ENCODE assay signal across 8 cellular contexts in the genomic region with DNA sequence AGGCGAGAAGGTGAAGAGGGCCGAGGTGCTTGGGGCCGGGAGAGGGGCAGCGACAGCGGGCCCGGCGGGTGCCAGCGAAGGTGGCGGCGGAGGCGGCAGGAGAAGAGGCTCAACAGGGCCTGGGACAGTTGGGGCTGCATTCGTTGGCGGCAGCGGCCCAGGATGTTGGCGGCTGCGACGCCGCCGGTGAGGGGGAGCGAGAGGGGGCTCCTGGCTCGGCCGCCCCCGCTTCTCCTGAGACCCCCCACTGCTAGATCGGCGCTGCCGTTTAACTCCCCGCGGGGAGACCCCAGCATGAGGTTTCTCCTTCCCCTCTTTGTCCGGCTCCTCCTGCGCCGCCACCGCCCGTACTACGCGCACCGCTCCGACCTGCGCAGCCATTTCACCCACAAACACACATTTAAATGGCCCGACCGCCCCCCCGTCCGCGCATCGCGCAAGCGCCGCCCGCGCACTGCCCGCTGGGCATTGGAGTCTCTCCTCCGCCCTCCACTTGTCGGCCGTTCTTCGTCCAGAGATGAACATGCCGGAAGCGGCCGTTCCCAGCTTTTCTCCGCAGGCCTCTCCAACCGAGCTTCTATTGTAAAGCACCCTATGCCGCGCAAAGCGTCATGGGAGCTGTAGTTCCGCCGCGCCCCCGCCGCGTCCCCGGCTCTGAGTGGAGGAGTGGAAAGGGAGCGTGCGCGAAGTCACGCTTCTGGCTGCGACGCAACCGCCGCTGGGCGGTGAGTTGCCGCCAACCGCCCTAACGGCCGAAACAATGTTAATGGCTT. TPM values are rescaled to one million over a fixed set of nuclear protein-coding genes. Genes with fewer than 3 reads are reported as not detected.
A peak's percentile ranks its signal among the peaks of the same experiment; 100 is the strongest.
DNase-seq lines count a peak whose midpoint lies in the region; ATAC-seq and TF ChIP-seq lines count a peak whose summit lies in the region.

RSBN1 (minus strand) TSS at position 589 of the 773 bp plus-strand sequence; CDS start at position 525, 64 bp downstream.

- no peaks in the 10 kb centered on the region for H3K9me1 ChIP-seq in IMR-90 (ENCODE audit: insufficient read depth, low read length)

- in situ Hi-C loops in IMR-90 (cut with MboI; ENCODE audit: low sequenced_read_pairs): no loop called here

- H3K4me3 ChIP-seq in IMR-90 (ENCODE audit: insufficient read depth, low read depth, low read length): peak within 1 kb of the TSS; percentile 97
- peak within 1 kb of the TSS; percentile 94 for H3K4me3 ChIP-seq in mononuclear cell (ENCODE audit: low read length)

- peak within 1 kb of the TSS; percentile 92 for H2AFZ ChIP-seq in IMR-90 (replicated peaks; ENCODE audit: low read length, poor library complexity)

- H3K4me2 ChIP-seq in IMR-90 (ENCODE audit: low read depth, low read length): peak within 1 kb of the TSS; percentile 92

- peak within 1 kb of the TSS; percentile 96 for H4K5ac ChIP-seq in IMR-90 (ENCODE audit: low read depth, low read length)

- H3K9me3 ChIP-seq in IMR-90 (ENCODE audit: control insufficient read depth, insufficient read depth, low read length): no peaks in the 10 kb centered on the region
- no peaks in the 10 kb centered on the region for H3K9me3 ChIP-seq in mononuclear cell (ENCODE audit: low read depth, low read length)

- H3K27ac ChIP-seq in IMR-90 (ENCODE audit: insufficient read depth, low read length): peak within 1 kb of the TSS; percentile 60

- 0 out of 2 replicates have a peak within 1 kb of the TSS, but pooled peaks have one; percentile 2 for H2BK20ac ChIP-seq in IMR-90 (ENCODE audit: low read depth, low read length)

- H3K4me1 ChIP-seq in IMR-90 (ENCODE audit: control insufficient read depth, insufficient read depth, low read length) (peaks cover 4% of the 10 kb centered on the region), mononuclear cell (ENCODE audit: insufficient read depth, low read length) (peaks cover 47% of the 10 kb centered on the region)

- peak within 1 kb of the TSS; percentile 95 for H4K8ac ChIP-seq in IMR-90 (ENCODE audit: low read depth in 2 of 2, low read length in 2 of 2)

- no peaks in the 10 kb centered on the region for H3K36me3 ChIP-seq in IMR-90 (ENCODE audit: control insufficient read depth, insufficient read depth, low read length)

- peak within 1 kb of the TSS; percentile 91 for H2BK5ac ChIP-seq in IMR-90 (ENCODE audit: low read depth, low read length, poor library complexity, severe bottlenecking)

- ATAC-seq in GM21528 (IDR thresholded peaks at IDR 0.05; ENCODE audit: low FRiP score, unreplicated experiment) (peak; percentile 96), IMR-90 (ENCODE audit: low read depth) (peak; percentile 96)

- H3K18ac ChIP-seq in IMR-90 (ENCODE audit: low read depth, low read length): peak within 1 kb of the TSS; percentile 62; the same call in 1 of the 2 replicates

- H4K91ac ChIP-seq in IMR-90 (ENCODE audit: insufficient read depth, low read depth, low read length): peak within 1 kb of the TSS; percentile 81

- no peak for TF ChIP-seq CTCF in IMR-90 (conservative IDR thresholded peaks at IDR 0.05; ENCODE audit: low read depth, low read length)

- DNase-seq in DMS 273 treated with DMSO at 0.1 percent for 48 hours (lab: John Stamatoyannopoulos, UW): peak; percentile 98
- peak; percentile 99 for DNase-seq in IMR-90
- DNase-seq in OCI-M1 (lab: John Stamatoyannopoulos, UW): peak; percentile 99
- DNase-seq in activated T-cell treated with anti-CD3 and anti-CD28 coated beads for 24 hours (ENCODE audit: low read depth): peak; percentile 99
- peak; percentile 88 for DNase-seq in epidermal melanocyte (ENCODE audit: insufficient read length, low spot score)
- peak; percentile 92 to 97 for DNase-seq in stimulated activated CD8-positive, alpha-beta memory T cell treated with anti-CD3 and anti-CD28 coated beads, Interleukin-4, amount 100 ng/mL, for 1 hour (ENCODE audit: low read depth in 2 of 2, low spot score in 1 of 2)

- BruUV-seq in IMR-90 (replicated peaks; lab: Mats Ljungman, UMichigan): TSS peak; percentile 27

- peak within 1 kb of the TSS; percentile 92 for H3K14ac ChIP-seq in IMR-90 (replicated peaks; ENCODE audit: low read depth, low read length)

- peak within 1 kb of the TSS; percentile 89 for H3K23ac ChIP-seq in IMR-90 (ENCODE audit: low read depth, low read length)

- peak within 1 kb of the TSS; percentile 79 for H3K56ac ChIP-seq in IMR-90 (ENCODE audit: extremely low read depth, insufficient read depth, low read length)

- peak within 1 kb of the TSS; percentile 31; the same call in 1 of the 2 replicates for H2BK120ac ChIP-seq in IMR-90 (ENCODE audit: low read depth, low read length)

- H4K20me1 ChIP-seq in IMR-90 (ENCODE audit: insufficient read depth, low read length): peaks cover 22% of the 10 kb centered on the region; the same call in 1 of the 2 replicates

- H2BK15ac ChIP-seq in IMR-90 (ENCODE audit: low read depth, low read length): peak within 1 kb of the TSS; percentile 59; the same call in 2 of the 3 replicates

- dilution Hi-C loops in IMR-90 (cut with HindIII; ENCODE audit: low sequenced_read_pairs, unreplicated experiment): no loop called here

- peaks cover 0 to 27% of the 10 kb centered on the region in 2 experiments; a peak in 2 of 4 replicates for H3K79me1 ChIP-seq in IMR-90 (ENCODE audit: low read depth in 1 of 2, low read length in 2 of 2)

- peak within 1 kb of the TSS; percentile 83 for H2AK5ac ChIP-seq in IMR-90 (ENCODE audit: low read depth, low read length)

- WGBS in IMR-90 (ENCODE audit: extremely low coverage in 2 of 2, insufficient read length in 1 of 2), 2 experiments: 1% methylated on average over 26 of the region's 82 CpGs; no CpG with 5 or more reads in 1 of the 2 experiments

- TF ChIP-seq POLR2A in IMR-90 (IDR thresholded peaks at IDR 0.05; ENCODE audit: low read depth, low read length): peak; percentile 95

- peak within 1 kb of the TSS; percentile 94 for H3K9ac ChIP-seq in IMR-90 (ENCODE audit: low read depth, low read length)

- H3K27me3 ChIP-seq in IMR-90 (ENCODE audit: control insufficient read depth, insufficient read depth, low read length) (no peaks in the 10 kb centered on the region), mononuclear cell (ENCODE audit: insufficient read depth, low read length) (no peaks in the 10 kb centered on the region)

- no peak; the same call in 1 of the 2 replicates for TF ChIP-seq RAD21 in IMR-90 (IDR thresholded peaks at IDR 0.05; ENCODE audit: low read length)

- CTCF ChIA-PET in IMR-90 (lab: Yijun Ruan, JAX): no interaction called here

- peak within 1 kb of the TSS; percentile 86 for H3K4ac ChIP-seq in IMR-90 (ENCODE audit: low read depth, low read length)

- intact Hi-C loops in IMR-90 (cut with micrococcal nuclease): loop anchor here (1.0 to 10.0 kb wide), 3 partner anchors 53 to 417 kb away; partner anchors contain the start of genes AP4B1, MAGI3 and PHTF1

- peak within 1 kb of the TSS; percentile 92 for H2AK9ac ChIP-seq in IMR-90 (replicated peaks; ENCODE audit: low read depth, low read length, poor library complexity)

- POLR2A ChIA-PET in IMR-90 (lab: Charles Lee; ENCODE audit: unreplicated experiment): interaction anchor here (0.8 to 1.0 kb wide), 3 partner anchors 29 to 424 kb away, joined by 3 to 4 read pairs (median 4); no protein-coding TSS in a partner anchor

TF ChIP-seq in IMR-90, 13 proteins besides CTCF, POLR2A, EP300 and RAD21:
- TF ChIP-seq MXI1 (IDR thresholded peaks at IDR 0.05; ENCODE audit: borderline replicate concordance, low read depth, low read length) (peak; percentile 84; the same call in 1 of the 2 replicates), RFX5 (IDR thresholded peaks at IDR 0.05; ENCODE audit: low read depth, low read length) (no peak), NFE2L2 (IDR thresholded peaks at IDR 0.05; ENCODE audit: low read depth, low read length) (0 out of 2 replicates have a peak, but pooled peaks have one; percentile 25), CEBPB (IDR thresholded peaks at IDR 0.05; ENCODE audit: low read depth, low read length) (peak; percentile 55; the same call in 1 of the 2 replicates), BHLHE40 (IDR thresholded peaks at IDR 0.05; ENCODE audit: low read depth, low read length) (peak; percentile 98), MAZ (IDR thresholded peaks at IDR 0.05; ENCODE audit: borderline replicate concordance, low read depth, low read length) (0 out of 2 replicates have a peak, but pooled peaks have one; percentile 38), ELK1 (IDR thresholded peaks at IDR 0.05; ENCODE audit: borderline replicate concordance, low read depth, low read length) (no peak), CHD1 (IDR thresholded peaks at IDR 0.05; ENCODE audit: low read depth, low read length) (no peak), USF2 (IDR thresholded peaks at IDR 0.05; ENCODE audit: low read depth, low read length) (peak; percentile 34), FOS (IDR thresholded peaks at IDR 0.05; ENCODE audit: low read depth, low read length) (0 out of 2 replicates have a peak, but pooled peaks have one; percentile 2)

RNA-seq across cellular contexts. Expression of gene RSBN1, which starts in this region (rescaled TPM):
- total RNA-seq in IMR-90 (2012; rRNA removed) (11.7 and 12.8 TPM in 2 replicates), mononuclear cell (68.7 TPM)
- 4.6 and 5.3 TPM in 2 replicates for polyA plus RNA-seq in IMR-90 (2012; rRNA removed)
- polyA plus RNA-seq in IMR-90 (2012; cell fraction: cytosol; rRNA removed): 1.8 and 3.0 TPM in 2 replicates
- 3.0 and 10.1 TPM in 2 replicates for polyA plus RNA-seq in IMR-90 (2012; cell fraction: nucleus; rRNA removed; ENCODE audit: low replicate concordance)

Comparison
In these comparisons a context has a peak if more than half of its experiments do, and no peak if none do; other contexts are left out.
1. Peak in every context shown above with its lines: DNase-seq, ATAC-seq, H3K4me3 ChIP-seq and H3K27ac ChIP-seq.